ENCODE assay signal across 1 cellular context in the genomic region with DNA sequence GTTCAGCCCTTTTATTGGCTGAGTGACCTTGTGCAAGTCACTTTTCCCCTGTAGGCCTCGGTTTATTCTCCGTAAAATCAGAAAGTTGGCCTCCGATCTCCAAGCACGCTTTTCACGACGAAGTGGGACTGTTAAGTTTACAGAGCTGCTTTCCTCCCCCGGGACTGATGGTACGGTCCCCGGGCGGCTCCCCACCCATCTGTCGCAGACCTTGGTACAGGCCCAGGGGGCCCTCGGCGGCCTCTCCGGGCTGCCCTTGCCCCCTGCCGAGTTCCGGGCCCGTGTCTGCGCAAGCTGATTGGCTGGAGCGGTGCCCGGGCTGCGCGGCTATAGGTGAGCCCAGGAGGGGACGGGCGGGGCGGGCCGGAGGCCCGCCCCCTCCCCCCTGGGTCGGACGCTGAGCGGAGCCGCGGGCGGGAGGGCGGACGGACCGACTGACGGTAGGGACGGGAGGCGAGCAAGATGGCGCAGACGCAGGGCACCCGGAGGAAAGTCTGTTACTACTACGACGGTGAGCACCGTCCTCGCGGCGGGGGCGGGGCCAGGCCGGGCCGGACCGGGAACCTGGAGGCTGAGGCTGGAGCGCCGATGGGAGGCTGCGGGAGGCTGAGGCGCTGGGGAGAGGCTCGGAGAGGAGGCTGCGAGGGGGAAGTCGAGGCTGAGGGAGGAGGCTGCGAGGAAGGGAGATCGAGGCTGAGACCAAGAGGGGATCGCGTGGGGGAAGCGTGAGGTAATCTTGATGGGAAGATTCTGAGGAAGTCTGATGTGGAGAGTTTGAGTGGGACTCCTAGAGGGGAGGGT.
A peak's percentile ranks its signal among the peaks of the same experiment; 100 is the strongest.
TF ChIP-seq lines count a peak whose summit lies in the region.

A gene (plus strand): TSS at position 376 of the 801 bp plus-strand sequence. CDS start 87 bp downstream, at position 463.

TF ChIP-seq in K562, 482 proteins besides CTCF, POLR2A, EP300 and RAD21 (continued from another document and continues in another):
- TF ChIP-seq, protein P1, sequence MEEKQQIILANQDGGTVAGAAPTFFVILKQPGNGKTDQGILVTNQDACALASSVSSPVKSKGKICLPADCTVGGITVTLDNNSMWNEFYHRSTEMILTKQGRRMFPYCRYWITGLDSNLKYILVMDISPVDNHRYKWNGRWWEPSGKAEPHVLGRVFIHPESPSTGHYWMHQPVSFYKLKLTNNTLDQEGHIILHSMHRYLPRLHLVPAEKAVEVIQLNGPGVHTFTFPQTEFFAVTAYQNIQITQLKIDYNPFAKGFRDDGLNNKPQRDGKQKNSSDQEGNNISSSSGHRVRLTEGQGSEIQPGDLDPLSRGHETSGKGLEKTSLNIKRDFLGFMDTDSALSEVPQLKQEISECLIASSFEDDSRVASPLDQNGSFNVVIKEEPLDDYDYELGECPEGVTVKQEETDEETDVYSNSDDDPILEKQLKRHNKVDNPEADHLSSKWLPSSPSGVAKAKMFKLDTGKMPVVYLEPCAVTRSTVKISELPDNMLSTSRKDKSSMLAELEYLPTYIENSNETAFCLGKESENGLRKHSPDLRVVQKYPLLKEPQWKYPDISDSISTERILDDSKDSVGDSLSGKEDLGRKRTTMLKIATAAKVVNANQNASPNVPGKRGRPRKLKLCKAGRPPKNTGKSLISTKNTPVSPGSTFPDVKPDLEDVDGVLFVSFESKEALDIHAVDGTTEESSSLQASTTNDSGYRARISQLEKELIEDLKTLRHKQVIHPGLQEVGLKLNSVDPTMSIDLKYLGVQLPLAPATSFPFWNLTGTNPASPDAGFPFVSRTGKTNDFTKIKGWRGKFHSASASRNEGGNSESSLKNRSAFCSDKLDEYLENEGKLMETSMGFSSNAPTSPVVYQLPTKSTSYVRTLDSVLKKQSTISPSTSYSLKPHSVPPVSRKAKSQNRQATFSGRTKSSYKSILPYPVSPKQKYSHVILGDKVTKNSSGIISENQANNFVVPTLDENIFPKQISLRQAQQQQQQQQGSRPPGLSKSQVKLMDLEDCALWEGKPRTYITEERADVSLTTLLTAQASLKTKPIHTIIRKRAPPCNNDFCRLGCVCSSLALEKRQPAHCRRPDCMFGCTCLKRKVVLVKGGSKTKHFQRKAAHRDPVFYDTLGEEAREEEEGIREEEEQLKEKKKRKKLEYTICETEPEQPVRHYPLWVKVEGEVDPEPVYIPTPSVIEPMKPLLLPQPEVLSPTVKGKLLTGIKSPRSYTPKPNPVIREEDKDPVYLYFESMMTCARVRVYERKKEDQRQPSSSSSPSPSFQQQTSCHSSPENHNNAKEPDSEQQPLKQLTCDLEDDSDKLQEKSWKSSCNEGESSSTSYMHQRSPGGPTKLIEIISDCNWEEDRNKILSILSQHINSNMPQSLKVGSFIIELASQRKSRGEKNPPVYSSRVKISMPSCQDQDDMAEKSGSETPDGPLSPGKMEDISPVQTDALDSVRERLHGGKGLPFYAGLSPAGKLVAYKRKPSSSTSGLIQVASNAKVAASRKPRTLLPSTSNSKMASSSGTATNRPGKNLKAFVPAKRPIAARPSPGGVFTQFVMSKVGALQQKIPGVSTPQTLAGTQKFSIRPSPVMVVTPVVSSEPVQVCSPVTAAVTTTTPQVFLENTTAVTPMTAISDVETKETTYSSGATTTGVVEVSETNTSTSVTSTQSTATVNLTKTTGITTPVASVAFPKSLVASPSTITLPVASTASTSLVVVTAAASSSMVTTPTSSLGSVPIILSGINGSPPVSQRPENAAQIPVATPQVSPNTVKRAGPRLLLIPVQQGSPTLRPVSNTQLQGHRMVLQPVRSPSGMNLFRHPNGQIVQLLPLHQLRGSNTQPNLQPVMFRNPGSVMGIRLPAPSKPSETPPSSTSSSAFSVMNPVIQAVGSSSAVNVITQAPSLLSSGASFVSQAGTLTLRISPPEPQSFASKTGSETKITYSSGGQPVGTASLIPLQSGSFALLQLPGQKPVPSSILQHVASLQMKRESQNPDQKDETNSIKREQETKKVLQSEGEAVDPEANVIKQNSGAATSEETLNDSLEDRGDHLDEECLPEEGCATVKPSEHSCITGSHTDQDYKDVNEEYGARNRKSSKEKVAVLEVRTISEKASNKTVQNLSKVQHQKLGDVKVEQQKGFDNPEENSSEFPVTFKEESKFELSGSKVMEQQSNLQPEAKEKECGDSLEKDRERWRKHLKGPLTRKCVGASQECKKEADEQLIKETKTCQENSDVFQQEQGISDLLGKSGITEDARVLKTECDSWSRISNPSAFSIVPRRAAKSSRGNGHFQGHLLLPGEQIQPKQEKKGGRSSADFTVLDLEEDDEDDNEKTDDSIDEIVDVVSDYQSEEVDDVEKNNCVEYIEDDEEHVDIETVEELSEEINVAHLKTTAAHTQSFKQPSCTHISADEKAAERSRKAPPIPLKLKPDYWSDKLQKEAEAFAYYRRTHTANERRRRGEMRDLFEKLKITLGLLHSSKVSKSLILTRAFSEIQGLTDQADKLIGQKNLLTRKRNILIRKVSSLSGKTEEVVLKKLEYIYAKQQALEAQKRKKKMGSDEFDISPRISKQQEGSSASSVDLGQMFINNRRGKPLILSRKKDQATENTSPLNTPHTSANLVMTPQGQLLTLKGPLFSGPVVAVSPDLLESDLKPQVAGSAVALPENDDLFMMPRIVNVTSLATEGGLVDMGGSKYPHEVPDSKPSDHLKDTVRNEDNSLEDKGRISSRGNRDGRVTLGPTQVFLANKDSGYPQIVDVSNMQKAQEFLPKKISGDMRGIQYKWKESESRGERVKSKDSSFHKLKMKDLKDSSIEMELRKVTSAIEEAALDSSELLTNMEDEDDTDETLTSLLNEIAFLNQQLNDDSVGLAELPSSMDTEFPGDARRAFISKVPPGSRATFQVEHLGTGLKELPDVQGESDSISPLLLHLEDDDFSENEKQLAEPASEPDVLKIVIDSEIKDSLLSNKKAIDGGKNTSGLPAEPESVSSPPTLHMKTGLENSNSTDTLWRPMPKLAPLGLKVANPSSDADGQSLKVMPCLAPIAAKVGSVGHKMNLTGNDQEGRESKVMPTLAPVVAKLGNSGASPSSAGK (IDR thresholded peaks at IDR 0.05): peak; percentile 95
- no peak for TF ChIP-seq COPS2 (conservative IDR thresholded peaks at IDR 0.05)
- TF ChIP-seq, protein P2, sequence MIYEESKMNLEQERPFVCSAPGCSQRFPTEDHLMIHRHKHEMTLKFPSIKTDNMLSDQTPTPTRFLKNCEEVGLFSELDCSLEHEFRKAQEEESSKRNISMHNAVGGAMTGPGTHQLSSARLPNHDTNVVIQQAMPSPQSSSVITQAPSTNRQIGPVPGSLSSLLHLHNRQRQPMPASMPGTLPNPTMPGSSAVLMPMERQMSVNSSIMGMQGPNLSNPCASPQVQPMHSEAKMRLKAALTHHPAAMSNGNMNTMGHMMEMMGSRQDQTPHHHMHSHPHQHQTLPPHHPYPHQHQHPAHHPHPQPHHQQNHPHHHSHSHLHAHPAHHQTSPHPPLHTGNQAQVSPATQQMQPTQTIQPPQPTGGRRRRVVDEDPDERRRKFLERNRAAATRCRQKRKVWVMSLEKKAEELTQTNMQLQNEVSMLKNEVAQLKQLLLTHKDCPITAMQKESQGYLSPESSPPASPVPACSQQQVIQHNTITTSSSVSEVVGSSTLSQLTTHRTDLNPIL (CRISPR knock-in tag; IDR thresholded peaks at IDR 0.05): no peak
- no peak for TF ChIP-seq ZNF785 (CRISPR knock-in tag; IDR thresholded peaks at IDR 0.05)
- no peak; the same call in 1 of the 2 replicates for TF ChIP-seq ELF2 (CRISPR knock-in tag; IDR thresholded peaks at IDR 0.05)
- TF ChIP-seq, protein P3, sequence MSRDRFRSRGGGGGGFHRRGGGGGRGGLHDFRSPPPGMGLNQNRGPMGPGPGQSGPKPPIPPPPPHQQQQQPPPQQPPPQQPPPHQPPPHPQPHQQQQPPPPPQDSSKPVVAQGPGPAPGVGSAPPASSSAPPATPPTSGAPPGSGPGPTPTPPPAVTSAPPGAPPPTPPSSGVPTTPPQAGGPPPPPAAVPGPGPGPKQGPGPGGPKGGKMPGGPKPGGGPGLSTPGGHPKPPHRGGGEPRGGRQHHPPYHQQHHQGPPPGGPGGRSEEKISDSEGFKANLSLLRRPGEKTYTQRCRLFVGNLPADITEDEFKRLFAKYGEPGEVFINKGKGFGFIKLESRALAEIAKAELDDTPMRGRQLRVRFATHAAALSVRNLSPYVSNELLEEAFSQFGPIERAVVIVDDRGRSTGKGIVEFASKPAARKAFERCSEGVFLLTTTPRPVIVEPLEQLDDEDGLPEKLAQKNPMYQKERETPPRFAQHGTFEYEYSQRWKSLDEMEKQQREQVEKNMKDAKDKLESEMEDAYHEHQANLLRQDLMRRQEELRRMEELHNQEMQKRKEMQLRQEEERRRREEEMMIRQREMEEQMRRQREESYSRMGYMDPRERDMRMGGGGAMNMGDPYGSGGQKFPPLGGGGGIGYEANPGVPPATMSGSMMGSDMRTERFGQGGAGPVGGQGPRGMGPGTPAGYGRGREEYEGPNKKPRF (IDR thresholded peaks at IDR 0.05; ENCODE audit: low read depth, low read length): no peak
- 0 out of 2 replicates have a peak, but pooled peaks have one; percentile 14 for TF ChIP-seq SMARCE1 (IDR thresholded peaks at IDR 0.05)
- TF ChIP-seq ATF1 (CRISPR knock-in tag; IDR thresholded peaks at IDR 0.05): no peak
- peak; percentile 67 for TF ChIP-seq ATF1 (tag; IDR thresholded peaks at IDR 0.05)
- 0 out of 2 replicates have a peak, but pooled peaks have one; percentile 18 for TF ChIP-seq ZNF77 (CRISPR knock-in tag; IDR thresholded peaks at IDR 0.05)
- TF ChIP-seq, protein P4, sequence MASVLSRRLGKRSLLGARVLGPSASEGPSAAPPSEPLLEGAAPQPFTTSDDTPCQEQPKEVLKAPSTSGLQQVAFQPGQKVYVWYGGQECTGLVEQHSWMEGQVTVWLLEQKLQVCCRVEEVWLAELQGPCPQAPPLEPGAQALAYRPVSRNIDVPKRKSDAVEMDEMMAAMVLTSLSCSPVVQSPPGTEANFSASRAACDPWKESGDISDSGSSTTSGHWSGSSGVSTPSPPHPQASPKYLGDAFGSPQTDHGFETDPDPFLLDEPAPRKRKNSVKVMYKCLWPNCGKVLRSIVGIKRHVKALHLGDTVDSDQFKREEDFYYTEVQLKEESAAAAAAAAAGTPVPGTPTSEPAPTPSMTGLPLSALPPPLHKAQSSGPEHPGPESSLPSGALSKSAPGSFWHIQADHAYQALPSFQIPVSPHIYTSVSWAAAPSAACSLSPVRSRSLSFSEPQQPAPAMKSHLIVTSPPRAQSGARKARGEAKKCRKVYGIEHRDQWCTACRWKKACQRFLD (CRISPR knock-in tag; IDR thresholded peaks at IDR 0.05): 0 out of 2 replicates have a peak, but pooled peaks have one; percentile 57
- TF ChIP-seq, protein P5, sequence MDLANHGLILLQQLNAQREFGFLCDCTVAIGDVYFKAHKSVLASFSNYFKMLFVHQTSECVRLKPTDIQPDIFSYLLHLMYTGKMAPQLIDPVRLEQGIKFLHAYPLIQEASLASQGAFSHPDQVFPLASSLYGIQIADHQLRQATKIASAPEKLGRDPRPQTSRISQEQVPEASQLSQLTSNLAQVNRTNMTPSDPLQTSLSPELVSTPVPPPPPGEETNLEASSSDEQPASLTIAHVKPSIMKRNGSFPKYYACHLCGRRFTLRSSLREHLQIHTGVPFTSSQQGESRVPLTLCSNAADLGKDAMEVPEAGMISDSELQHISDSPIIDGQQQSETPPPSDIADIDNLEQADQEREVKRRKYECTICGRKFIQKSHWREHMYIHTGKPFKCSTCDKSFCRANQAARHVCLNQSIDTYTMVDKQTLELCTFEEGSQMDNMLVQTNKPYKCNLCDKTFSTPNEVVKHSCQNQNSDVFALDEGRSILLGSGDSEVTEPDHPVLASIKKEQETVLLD (IDR thresholded peaks at IDR 0.05): peak; percentile 83
- TF ChIP-seq NFYB (IDR thresholded peaks at IDR 0.05; ENCODE audit: extremely low read depth, insufficient read length): peak; percentile 93
- peak; percentile 39 for TF ChIP-seq RBM39 (optimal IDR thresholded peaks at IDR 0.05; ENCODE audit: low read depth, low read length)
- TF ChIP-seq, protein P6, sequence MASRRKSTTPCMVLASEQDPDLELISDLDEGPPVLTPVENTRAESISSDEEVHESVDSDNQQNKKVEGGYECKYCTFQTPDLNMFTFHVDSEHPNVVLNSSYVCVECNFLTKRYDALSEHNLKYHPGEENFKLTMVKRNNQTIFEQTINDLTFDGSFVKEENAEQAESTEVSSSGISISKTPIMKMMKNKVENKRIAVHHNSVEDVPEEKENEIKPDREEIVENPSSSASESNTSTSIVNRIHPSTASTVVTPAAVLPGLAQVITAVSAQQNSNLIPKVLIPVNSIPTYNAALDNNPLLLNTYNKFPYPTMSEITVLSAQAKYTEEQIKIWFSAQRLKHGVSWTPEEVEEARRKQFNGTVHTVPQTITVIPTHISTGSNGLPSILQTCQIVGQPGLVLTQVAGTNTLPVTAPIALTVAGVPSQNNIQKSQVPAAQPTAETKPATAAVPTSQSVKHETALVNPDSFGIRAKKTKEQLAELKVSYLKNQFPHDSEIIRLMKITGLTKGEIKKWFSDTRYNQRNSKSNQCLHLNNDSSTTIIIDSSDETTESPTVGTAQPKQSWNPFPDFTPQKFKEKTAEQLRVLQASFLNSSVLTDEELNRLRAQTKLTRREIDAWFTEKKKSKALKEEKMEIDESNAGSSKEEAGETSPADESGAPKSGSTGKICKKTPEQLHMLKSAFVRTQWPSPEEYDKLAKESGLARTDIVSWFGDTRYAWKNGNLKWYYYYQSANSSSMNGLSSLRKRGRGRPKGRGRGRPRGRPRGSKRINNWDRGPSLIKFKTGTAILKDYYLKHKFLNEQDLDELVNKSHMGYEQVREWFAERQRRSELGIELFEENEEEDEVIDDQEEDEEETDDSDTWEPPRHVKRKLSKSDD (conservative IDR thresholded peaks at IDR 0.05; ENCODE audit: low read length): no peak
- 0 out of 2 replicates have a peak, but pooled peaks have one; percentile 47 for TF ChIP-seq SRSF3 (IDR thresholded peaks at IDR 0.05; ENCODE audit: insufficient read depth, low read length)
- TF ChIP-seq, protein P7, sequence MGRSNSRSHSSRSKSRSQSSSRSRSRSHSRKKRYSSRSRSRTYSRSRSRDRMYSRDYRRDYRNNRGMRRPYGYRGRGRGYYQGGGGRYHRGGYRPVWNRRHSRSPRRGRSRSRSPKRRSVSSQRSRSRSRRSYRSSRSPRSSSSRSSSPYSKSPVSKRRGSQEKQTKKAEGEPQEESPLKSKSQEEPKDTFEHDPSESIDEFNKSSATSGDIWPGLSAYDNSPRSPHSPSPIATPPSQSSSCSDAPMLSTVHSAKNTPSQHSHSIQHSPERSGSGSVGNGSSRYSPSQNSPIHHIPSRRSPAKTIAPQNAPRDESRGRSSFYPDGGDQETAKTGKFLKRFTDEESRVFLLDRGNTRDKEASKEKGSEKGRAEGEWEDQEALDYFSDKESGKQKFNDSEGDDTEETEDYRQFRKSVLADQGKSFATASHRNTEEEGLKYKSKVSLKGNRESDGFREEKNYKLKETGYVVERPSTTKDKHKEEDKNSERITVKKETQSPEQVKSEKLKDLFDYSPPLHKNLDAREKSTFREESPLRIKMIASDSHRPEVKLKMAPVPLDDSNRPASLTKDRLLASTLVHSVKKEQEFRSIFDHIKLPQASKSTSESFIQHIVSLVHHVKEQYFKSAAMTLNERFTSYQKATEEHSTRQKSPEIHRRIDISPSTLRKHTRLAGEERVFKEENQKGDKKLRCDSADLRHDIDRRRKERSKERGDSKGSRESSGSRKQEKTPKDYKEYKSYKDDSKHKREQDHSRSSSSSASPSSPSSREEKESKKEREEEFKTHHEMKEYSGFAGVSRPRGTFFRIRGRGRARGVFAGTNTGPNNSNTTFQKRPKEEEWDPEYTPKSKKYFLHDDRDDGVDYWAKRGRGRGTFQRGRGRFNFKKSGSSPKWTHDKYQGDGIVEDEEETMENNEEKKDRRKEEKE (IDR thresholded peaks at IDR 0.05; ENCODE audit: borderline replicate concordance in 1 of 2, control insufficient read depth in 1 of 2, low read depth in 2 of 2, low read length in 1 of 2): peak; percentile 52 to 89; a peak in 3 of 4 replicates
- TF ChIP-seq SRSF7 (optimal IDR thresholded peaks at IDR 0.05; ENCODE audit: low read depth, low read length): no peak
- TF ChIP-seq FOXJ3 (CRISPR knock-in tag; IDR thresholded peaks at IDR 0.05): peak; percentile 41; the same call in 1 of the 2 replicates
- peak; percentile 95 for TF ChIP-seq BHLHE40 (IDR thresholded peaks at IDR 0.05; ENCODE audit: low read length)
- no peak for TF ChIP-seq STAG1 (CRISPR knock-in tag; IDR thresholded peaks at IDR 0.05; ENCODE audit: borderline replicate concordance)
